Comparison of ENCODE assay signal across 12 cellular contexts in genomic region chr15:48040166-48040817, GRCh38.
A peak's percentile ranks its signal among the peaks of the same experiment; 100 is the strongest.
DNase-seq lines count a peak whose midpoint lies in the region; ATAC-seq and TF ChIP-seq lines count a peak whose summit lies in the region.
"Had no signal": no experiment of that assay in that cellular context is flagged by ENCODE, and none has a peak within 500 bp of the region (broad histone marks: within the 10 kb centered on the region; RNA-seq: fewer than 3 reads in every experiment).

No MANE protein-coding gene starts in this region.

- H3K27ac ChIP-seq in mesenchymal stem cell (ENCODE audit: low read length, poor library complexity, severe bottlenecking) (no peak overlapping the region), testis (no peak overlapping the region), esophagus squamous epithelium (no peak overlapping the region)

- H2BK15ac ChIP-seq in mesenchymal stem cell (ENCODE audit: low read depth, poor library complexity, severe bottlenecking): no peak overlapping the region

- DNase-seq in BE2C (peak; percentile 44), amniotic epithelial cell (ENCODE audit: low read depth) (peak; percentile 74), mesenchymal stem cell (peak; percentile 61), HuH-7.5 (ENCODE audit: low spot score) (no peak), testis (no peak), esophagus squamous epithelium (lab: John Stamatoyannopoulos, UW) (no peak)
- peak; percentile 92 for DNase-seq in Jurkat, Clone E6-1 (ENCODE audit: low read depth, low spot score)
- DNase-seq: aorta, NCI-H187 had no signal

- no peak for ATAC-seq in HG02840 (IDR thresholded peaks at IDR 0.05; ENCODE audit: low FRiP score, unreplicated experiment)
- ATAC-seq: sciatic nerve had no signal

- no peaks in the 10 kb centered on the region for H3K36me3 ChIP-seq in BE2C
- no peaks in the 10 kb centered on the region for H3K36me3 ChIP-seq in mesenchymal stem cell (ENCODE audit: control insufficient read depth in 1 of 2, insufficient read depth in 2 of 2, low read depth in 1 of 2, low read length in 2 of 2)
- H3K36me3 ChIP-seq in testis (ENCODE audit: low read depth, missing control alignments): no peaks in the 10 kb centered on the region
- H3K36me3 ChIP-seq in esophagus squamous epithelium: no peaks in the 10 kb centered on the region

- no peak for TF ChIP-seq CTCF in BE2C (IDR thresholded peaks at IDR 0.05; ENCODE audit: low read depth, low read length)
- no peak for TF ChIP-seq CTCF in testis (IDR thresholded peaks at IDR 0.05)
- no peak for TF ChIP-seq CTCF in esophagus squamous epithelium (IDR thresholded peaks at IDR 0.05)

- TF ChIP-seq POLR2A in testis (IDR thresholded peaks at IDR 0.05): no peak
- TF ChIP-seq POLR2A in esophagus squamous epithelium (IDR thresholded peaks at IDR 0.05): no peak

- no peaks in the 10 kb centered on the region for H3K9me3 ChIP-seq in BE2C
- H3K9me3 ChIP-seq in mesenchymal stem cell (ENCODE audit: control insufficient read depth, low read length): no peaks in the 10 kb centered on the region
- no peaks in the 10 kb centered on the region for H3K9me3 ChIP-seq in testis
- H3K9me3 ChIP-seq in esophagus squamous epithelium: no peaks in the 10 kb centered on the region

- H3K4me2 ChIP-seq in mesenchymal stem cell (ENCODE audit: low read length, poor library complexity, severe bottlenecking): no peak overlapping the region

- no peak overlapping the region for H2AFZ ChIP-seq in mesenchymal stem cell (ENCODE audit: low read depth, low read length)

- no peak overlapping the region for H4K8ac ChIP-seq in mesenchymal stem cell (ENCODE audit: low read length)

- intact Hi-C loops in testis (cut with DNase I; ENCODE audit: low total_unique reads) (no loop called here), esophagus squamous epithelium (cut with DNase I) (no loop called here)

- H3K18ac ChIP-seq in mesenchymal stem cell (ENCODE audit: low read depth in 1 of 2, low read length in 2 of 2): no peak overlapping the region

- no peak overlapping the region for H3K23ac ChIP-seq in mesenchymal stem cell (ENCODE audit: low read length in 2 of 2)

- H3K4me1 ChIP-seq in BE2C: peaks cover 8% of the 10 kb centered on the region
- peaks cover 1% of the 10 kb centered on the region for H3K4me1 ChIP-seq in mesenchymal stem cell (ENCODE audit: control insufficient read depth, insufficient read depth, low read depth, low read length)
- no peaks in the 10 kb centered on the region for H3K4me1 ChIP-seq in testis
- no peaks in the 10 kb centered on the region for H3K4me1 ChIP-seq in esophagus squamous epithelium

- H2AK5ac ChIP-seq in mesenchymal stem cell (ENCODE audit: low read length, severe bottlenecking): no peak overlapping the region

- H3K4ac ChIP-seq in mesenchymal stem cell (ENCODE audit: low read depth in 1 of 2, low read length in 2 of 2): no peak overlapping the region

- H3K79me1 ChIP-seq in mesenchymal stem cell (replicated peaks; ENCODE audit: low read length, poor library complexity, severe bottlenecking): no peaks in the 10 kb centered on the region

- H2BK5ac ChIP-seq in mesenchymal stem cell (ENCODE audit: low read depth, low read length, poor library complexity, severe bottlenecking): no peak overlapping the region

- no peak overlapping the region for H2BK12ac ChIP-seq in mesenchymal stem cell (ENCODE audit: low read length in 2 of 2)

- no peak overlapping the region for H3K9ac ChIP-seq in mesenchymal stem cell (ENCODE audit: low read length)

- H2BK120ac ChIP-seq in mesenchymal stem cell (ENCODE audit: low read depth, low read length): no peak overlapping the region

- WGBS in mesenchymal stem cell: 66% methylated on average over 6 of the region's 6 CpGs
- WGBS in testis, 2 donors: 71 to 85% methylated on average over 6 of the region's 6 CpGs
- WGBS in esophagus squamous epithelium, 2 donors: 32 to 37% methylated on average over 6 of the region's 6 CpGs

- H3K14ac ChIP-seq in mesenchymal stem cell (ENCODE audit: low read length in 2 of 2): no peak overlapping the region

- H3K27me3 ChIP-seq in BE2C: no peaks in the 10 kb centered on the region
- H3K27me3 ChIP-seq in mesenchymal stem cell (ENCODE audit: control insufficient read depth in 1 of 2, insufficient read depth in 1 of 2, low read length in 2 of 2): peaks cover 0 to 16% of the 10 kb centered on the region in 2 experiments
- H3K27me3 ChIP-seq in testis: no peaks in the 10 kb centered on the region
- H3K27me3 ChIP-seq in esophagus squamous epithelium: no peaks in the 10 kb centered on the region

- H4K91ac ChIP-seq in mesenchymal stem cell (ENCODE audit: low read length): no peak overlapping the region

- H3K4me3 ChIP-seq in BE2C (ENCODE audit: low read depth, low read length) (no peak overlapping the region), mesenchymal stem cell (ENCODE audit: insufficient read depth in 1 of 2, low read depth in 1 of 2, low read length in 2 of 2) (no peak overlapping the region), testis (no peak overlapping the region), esophagus squamous epithelium (no peak overlapping the region)
- peak overlapping the region; percentile 9; the same call in 1 of the 2 replicates for H3K4me3 ChIP-seq in Jurkat, Clone E6-1 (ENCODE audit: low read length)
- H3K4me3 ChIP-seq: lung had no signal

Comparison
In these comparisons a context has a peak if more than half of its experiments do, and no peak if none do; other contexts are left out.
1. DNase-seq: peak in BE2C (single experiment), Jurkat, Clone E6-1 (single experiment), amniotic epithelial cell (single experiment) and mesenchymal stem cell (single experiment); none in HuH-7.5 (single experiment), testis (single experiment) and esophagus squamous epithelium (single experiment).